In the genomic region with DNA sequence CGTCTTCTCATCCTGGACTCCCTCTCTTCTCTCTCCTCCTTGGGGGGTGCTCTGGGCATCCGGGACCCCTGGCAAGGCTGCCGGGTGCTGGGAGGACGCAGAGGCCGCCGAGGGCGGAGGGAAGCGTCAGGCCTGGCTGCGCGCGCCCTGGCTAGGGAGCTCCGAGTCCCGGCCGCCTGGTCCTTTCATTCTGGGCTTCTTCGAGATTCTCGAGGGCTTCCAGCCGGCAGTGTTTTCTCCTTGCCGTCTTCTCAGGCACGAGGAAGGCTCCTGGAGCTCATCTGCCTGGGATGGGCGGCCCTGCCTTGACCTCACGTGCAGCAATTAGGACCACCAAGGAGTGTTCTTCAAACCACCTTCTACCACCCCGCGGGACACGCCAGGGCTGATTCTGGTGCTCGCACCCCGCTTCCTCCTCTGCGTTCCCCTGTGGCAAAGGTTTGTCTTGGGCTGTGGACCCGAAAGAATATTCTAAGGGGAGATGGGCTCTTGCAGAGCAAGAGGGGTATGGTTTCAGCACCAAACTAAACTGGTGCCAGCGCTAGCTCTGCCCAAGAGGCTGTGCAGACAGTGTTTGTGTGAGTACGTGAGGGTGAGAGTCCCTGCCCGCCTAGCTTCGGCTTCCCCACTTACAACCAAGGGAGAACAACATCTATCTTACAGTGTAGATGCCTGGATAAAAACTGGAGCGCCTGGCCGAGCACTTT, we compare ENCODE assay signal across 8 cellular contexts. TPM values are rescaled to one million over a fixed set of nuclear protein-coding genes. Genes with fewer than 3 reads are reported as not detected.
DNase-seq lines count a peak whose midpoint lies in the region; ATAC-seq and TF ChIP-seq lines count a peak whose summit lies in the region.

No MANE protein-coding gene starts in this region.

- H3K27me3 Mint-ChIP-seq in activated CD8-positive, alpha-beta memory T cell treated with anti-CD3 and anti-CD28 coated beads, Interleukin-2, amount 10 ng/mL, durations not matched to agents 7 days and 5 days = no peaks in the 10 kb centered on the region
- H3K27me3 Mint-ChIP-seq in dendritic cell treated with granulocyte-macrophage colony-stimulating factor and Interleukin-4, amounts not matched to agents 40 ng/mL and 50 ng/mL, for 4 days = no peaks in the 10 kb centered on the region
- peaks cover 46% of the 10 kb centered on the region for H3K27me3 Mint-ChIP-seq in mesothelial cell of epicardium (ENCODE audit: low read depth)

- H3K4me1 Mint-ChIP-seq in activated CD8-positive, alpha-beta memory T cell treated with anti-CD3 and anti-CD28 coated beads, Interleukin-2, amount 10 ng/mL, durations not matched to agents 7 days and 5 days = peaks cover 71% of the 10 kb centered on the region
- peaks cover 82% of the 10 kb centered on the region for H3K4me1 Mint-ChIP-seq in dendritic cell treated with granulocyte-macrophage colony-stimulating factor and Interleukin-4, amounts not matched to agents 40 ng/mL and 50 ng/mL, for 4 days (ENCODE audit: low read depth)
- peaks cover 15% of the 10 kb centered on the region for H3K4me1 Mint-ChIP-seq in mesothelial cell of epicardium

- CTCF ChIA-PET in activated CD8-positive, alpha-beta memory T cell treated with anti-CD3 and anti-CD28 coated beads, Interleukin-2, amount 10 ng/mL, durations not matched to agents 7 days and 5 days (lab: Charles Lee) = interaction anchor here (0.9 to 6.2 kb wide), 9 partner anchors 9 to 185 kb away, joined by 3 to 39 read pairs (median 4); a partner anchor contains a TSS

- H3K4me3 Mint-ChIP-seq in activated CD8-positive, alpha-beta memory T cell treated with anti-CD3 and anti-CD28 coated beads, Interleukin-2, amount 10 ng/mL, durations not matched to agents 7 days and 5 days = peak overlapping the region; percentile 70
- peak overlapping the region; percentile 83 for H3K4me3 Mint-ChIP-seq in dendritic cell treated with granulocyte-macrophage colony-stimulating factor and Interleukin-4, amounts not matched to agents 40 ng/mL and 50 ng/mL, for 4 days
- peak overlapping the region; percentile 78 for H3K4me3 Mint-ChIP-seq in mesothelial cell of epicardium

- H3K9me3 Mint-ChIP-seq in activated CD8-positive, alpha-beta memory T cell treated with anti-CD3 and anti-CD28 coated beads, Interleukin-2, amount 10 ng/mL, durations not matched to agents 7 days and 5 days (ENCODE audit: low read depth) = no peaks in the 10 kb centered on the region
- no peaks in the 10 kb centered on the region for H3K9me3 Mint-ChIP-seq in dendritic cell treated with granulocyte-macrophage colony-stimulating factor and Interleukin-4, amounts not matched to agents 40 ng/mL and 50 ng/mL, for 4 days
- no peaks in the 10 kb centered on the region for H3K9me3 Mint-ChIP-seq in mesothelial cell of epicardium

- H3K27ac Mint-ChIP-seq in activated CD8-positive, alpha-beta memory T cell treated with anti-CD3 and anti-CD28 coated beads, Interleukin-2, amount 10 ng/mL, durations not matched to agents 7 days and 5 days = peak overlapping the region; percentile 85
- peak overlapping the region; percentile 72 for H3K27ac Mint-ChIP-seq in dendritic cell treated with granulocyte-macrophage colony-stimulating factor and Interleukin-4, amounts not matched to agents 40 ng/mL and 50 ng/mL, for 4 days
- H3K27ac Mint-ChIP-seq in mesothelial cell of epicardium = no peak overlapping the region

- DNase-seq in activated CD8-positive, alpha-beta memory T cell treated with anti-CD3 and anti-CD28 coated beads, Interleukin-2, amount 10 ng/mL, durations not matched to agents 7 days and 5 days = no peak
- no peak for DNase-seq in activated CD8-positive, alpha-beta memory T cell treated with anti-CD3 and anti-CD28 coated beads, Interleukin-2, amount 50 U/mL, for 4 hours
- peak; percentile 87 for DNase-seq in NCI-H510A treated with DMSO at 0.1 percent for 48 hours (lab: John Stamatoyannopoulos, UW)
- peak in 1 of 2 experiments; percentile 51 for DNase-seq in mesothelial cell of epicardium (ENCODE audit: low spot score in 2 of 2, unreplicated experiment in 2 of 2)
- DNase-seq in NCI-H1436 treated with DMSO at 0.1 percent for 48 hours (lab: John Stamatoyannopoulos, UW) = no peak
- DNase-seq in SW480 (ENCODE audit: low spot score) = no peak

- no peak for TF ChIP-seq CTCF in mesothelial cell of epicardium (IDR thresholded peaks at IDR 0.05; ENCODE audit: unreplicated experiment)

- H3K36me3 Mint-ChIP-seq in activated CD8-positive, alpha-beta memory T cell treated with anti-CD3 and anti-CD28 coated beads, Interleukin-2, amount 10 ng/mL, durations not matched to agents 7 days and 5 days = peaks cover 34% of the 10 kb centered on the region
- peaks cover 56% of the 10 kb centered on the region for H3K36me3 Mint-ChIP-seq in dendritic cell treated with granulocyte-macrophage colony-stimulating factor and Interleukin-4, amounts not matched to agents 40 ng/mL and 50 ng/mL, for 4 days (ENCODE audit: low read depth)
- H3K36me3 Mint-ChIP-seq in mesothelial cell of epicardium = no peaks in the 10 kb centered on the region

- intact Hi-C loops in dendritic cell treated with granulocyte-macrophage colony-stimulating factor and Interleukin-4, amounts not matched to agents 40 ng/mL and 50 ng/mL, for 4 days (cut with micrococcal nuclease) = loop anchor here (5.0 kb wide), 2 partner anchors 36 to 61 kb away; a partner anchor contains a TSS

- ATAC-seq in activated CD8-positive, alpha-beta memory T cell treated with anti-CD3 and anti-CD28 coated beads, Interleukin-2, amount 10 ng/mL, durations not matched to agents 7 days and 5 days = no peak
- ATAC-seq in GM21360 (IDR thresholded peaks at IDR 0.05; ENCODE audit: unreplicated experiment) = no peak

RNA-seq across cellular contexts. Expression of a gene that starts 36.5 kb away (rescaled TPM):
- total RNA-seq in activated CD8-positive, alpha-beta memory T cell treated with anti-CD3 and anti-CD28 coated beads, Interleukin-2, amount 10 ng/mL, durations not matched to agents 7 days and 5 days = 100 to 1,000 TPM; 256 to 261 TPM
- total RNA-seq in mesothelial cell of epicardium = 3.7 to 4.7 TPM (median 4.3 TPM) in 3 replicates

Comparison
In these comparisons a context has a peak if more than half of its experiments do, and no peak if none do; other contexts are left out.
1. RNA of a gene that starts 36.5 kb away (total RNA-seq): 256 to 261 TPM in activated CD8-positive, alpha-beta memory T cell treated with anti-CD3 and anti-CD28 coated beads, Interleukin-2, amount 10 ng/mL, durations not matched to agents 7 days and 5 days; 3.7 to 4.7 TPM in mesothelial cell of epicardium; every median in the first group is over 10 times any median in the second.
2. Peak in every context shown above with its lines, with median percentiles within 50 percentile points of each other: H3K4me3 Mint-ChIP-seq.